8 cellular contexts compared by ENCODE assay signal in genomic region chr4:139556071-139556734, GRCh38. TPM values are rescaled to one million over a fixed set of nuclear protein-coding genes. Genes with fewer than 3 reads are reported as not detected.
DNase-seq lines count a peak whose midpoint lies in the region; ATAC-seq and TF ChIP-seq lines count a peak whose summit lies in the region.

TSS of gene SETD7 (minus strand) at chr4:139556219. CDS start at chr4:139556137, 82 bp downstream.

- CTCF ChIA-PET in activated CD4-positive, alpha-beta T cell treated with anti-CD3 and anti-CD28 coated beads, Interleukin-2, amount 10 ng/mL, durations not matched to agents 7 days and 5 days (lab: Charles Lee), result interaction anchor here (0.6 to 2.2 kb wide), 4 partner anchors 13 to 529 kb away, joined by 3 to 7 read pairs (median 4); no protein-coding TSS in a partner anchor

- POLR2A ChIA-PET in activated CD4-positive, alpha-beta T cell treated with anti-CD3 and anti-CD28 coated beads, Interleukin-2, amount 10 ng/mL, durations not matched to agents 7 days and 5 days (lab: Charles Lee), result no interaction called here

- H3K4me3 Mint-ChIP-seq in activated CD4-positive, alpha-beta T cell treated with anti-CD3 and anti-CD28 coated beads, Interleukin-2, amount 10 ng/mL, durations not matched to agents 7 days and 5 days, result peak within 1 kb of the TSS; percentile 93
- H3K4me3 Mint-ChIP-seq in dendritic cell treated with granulocyte-macrophage colony-stimulating factor and Interleukin-4, amounts not matched to agents 40 ng/mL and 50 ng/mL, for 4 days, result peak within 1 kb of the TSS; percentile 95

- ATAC-seq in GM18505 (IDR thresholded peaks at IDR 0.05; ENCODE audit: unreplicated experiment) (peak; percentile 33), HG03175 (IDR thresholded peaks at IDR 0.05; ENCODE audit: unreplicated experiment) (peak; percentile 28), left lobe of liver (peak; percentile 71), GM18873 (IDR thresholded peaks at IDR 0.05; ENCODE audit: low FRiP score, unreplicated experiment) (no peak)

- H3K9me3 Mint-ChIP-seq in activated CD4-positive, alpha-beta T cell treated with anti-CD3 and anti-CD28 coated beads, Interleukin-2, amount 10 ng/mL, durations not matched to agents 7 days and 5 days, result no peaks in the 10 kb centered on the region
- H3K9me3 Mint-ChIP-seq in dendritic cell treated with granulocyte-macrophage colony-stimulating factor and Interleukin-4, amounts not matched to agents 40 ng/mL and 50 ng/mL, for 4 days, result no peaks in the 10 kb centered on the region

- peak; percentile 56 for TF ChIP-seq POLR2A in GM18505 (IDR thresholded peaks at IDR 0.05; ENCODE audit: borderline replicate concordance, extremely low read depth, insufficient read depth, insufficient read length)

- DNase-seq in NCI-H526 (lab: John Stamatoyannopoulos, UW) (peak; percentile 31 to 78), left lobe of liver (ENCODE audit: low spot score) (peak; percentile 83)
- DNase-seq in activated CD4-positive, alpha-beta T cell treated with anti-CD3 and anti-CD28 coated beads, Interleukin-2, amount 10 ng/mL, durations not matched to agents 7 days and 5 days, result peak; percentile 64
- peak; percentile 25 to 51 (median 34) for DNase-seq in stimulated activated CD4-positive, alpha-beta T cell treated with anti-CD3 and anti-CD28 coated beads, Interleukin-1b, Interleukin-23, amount 100 ng/mL, for 24 hours (ENCODE audit: low read depth in 4 of 4, low spot score in 1 of 4)

- peaks cover 24% of the 10 kb centered on the region for H3K27me3 Mint-ChIP-seq in activated CD4-positive, alpha-beta T cell treated with anti-CD3 and anti-CD28 coated beads, Interleukin-2, amount 10 ng/mL, durations not matched to agents 7 days and 5 days
- H3K27me3 Mint-ChIP-seq in dendritic cell treated with granulocyte-macrophage colony-stimulating factor and Interleukin-4, amounts not matched to agents 40 ng/mL and 50 ng/mL, for 4 days, result peaks cover 7% of the 10 kb centered on the region

- H3K36me3 Mint-ChIP-seq in activated CD4-positive, alpha-beta T cell treated with anti-CD3 and anti-CD28 coated beads, Interleukin-2, amount 10 ng/mL, durations not matched to agents 7 days and 5 days (ENCODE audit: low read depth), result no peaks in the 10 kb centered on the region
- H3K36me3 Mint-ChIP-seq in dendritic cell treated with granulocyte-macrophage colony-stimulating factor and Interleukin-4, amounts not matched to agents 40 ng/mL and 50 ng/mL, for 4 days (ENCODE audit: low read depth), result peaks cover 24% of the 10 kb centered on the region

- intact Hi-C loops in dendritic cell treated with granulocyte-macrophage colony-stimulating factor and Interleukin-4, amounts not matched to agents 40 ng/mL and 50 ng/mL, for 4 days (cut with micrococcal nuclease), result loop anchor here (10.0 kb wide), 2 partner anchors 101 to 599 kb away; partner anchors contain the start of genes MAML3 and RAB33B

- H3K4me1 Mint-ChIP-seq in activated CD4-positive, alpha-beta T cell treated with anti-CD3 and anti-CD28 coated beads, Interleukin-2, amount 10 ng/mL, durations not matched to agents 7 days and 5 days, result peaks cover 50% of the 10 kb centered on the region
- peaks cover 56% of the 10 kb centered on the region for H3K4me1 Mint-ChIP-seq in dendritic cell treated with granulocyte-macrophage colony-stimulating factor and Interleukin-4, amounts not matched to agents 40 ng/mL and 50 ng/mL, for 4 days (ENCODE audit: low read depth)

- H3K27ac Mint-ChIP-seq in activated CD4-positive, alpha-beta T cell treated with anti-CD3 and anti-CD28 coated beads, Interleukin-2, amount 10 ng/mL, durations not matched to agents 7 days and 5 days, result peak within 1 kb of the TSS; percentile 97
- peak within 1 kb of the TSS; percentile 97 for H3K27ac Mint-ChIP-seq in dendritic cell treated with granulocyte-macrophage colony-stimulating factor and Interleukin-4, amounts not matched to agents 40 ng/mL and 50 ng/mL, for 4 days

RNA-seq across cellular contexts. Expression of gene SETD7, which starts in this region (rescaled TPM):
- 1 to 10 TPM; 5.8 to 6.7 TPM for total RNA-seq in activated CD4-positive, alpha-beta T cell treated with anti-CD3 and anti-CD28 coated beads, Interleukin-2, amount 10 ng/mL, durations not matched to agents 7 days and 5 days
- total RNA-seq in left lobe of liver, result 47.0 TPM
